ENCODE assay signal across 11 cellular contexts in the genomic region with DNA sequence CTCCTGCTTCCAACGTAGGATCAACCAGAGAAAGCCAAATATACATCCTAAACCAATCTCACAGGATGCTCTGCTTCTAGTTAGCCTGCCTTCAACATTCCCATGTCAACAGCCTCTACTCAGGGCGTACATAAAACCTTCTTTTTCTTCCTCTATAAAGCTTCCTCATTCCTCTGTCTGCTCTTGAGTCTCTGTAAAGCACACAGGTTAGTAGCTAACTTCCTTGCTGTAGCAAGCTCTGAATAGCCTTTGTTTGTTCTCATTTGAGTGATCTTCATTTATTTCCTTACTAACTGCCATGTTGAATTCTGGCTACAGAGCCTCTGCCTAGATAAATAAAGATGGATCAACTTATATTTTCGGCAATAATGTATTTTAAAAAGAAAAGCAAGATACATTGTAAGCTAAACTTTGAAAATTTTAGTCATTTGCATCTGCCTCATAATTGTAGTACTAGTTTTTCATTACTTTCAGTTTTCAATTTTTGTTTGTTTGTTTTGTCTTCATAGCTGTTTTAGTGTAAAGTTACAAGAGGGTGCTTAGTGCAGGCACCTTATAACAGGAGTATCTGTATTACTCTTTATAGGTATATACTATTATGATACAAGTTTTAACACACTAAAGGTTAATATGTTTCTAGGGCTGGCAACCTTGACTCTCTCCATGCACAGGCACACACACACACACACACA.
DNase-seq lines count a peak whose midpoint lies in the region; ATAC-seq and TF ChIP-seq lines count a peak whose summit lies in the region.
"Had no signal": no experiment of that assay in that cellular context is flagged by ENCODE, and none has a peak within 500 bp of the region (broad histone marks: within the 10 kb centered on the region; RNA-seq: fewer than 3 reads in every experiment).

No MANE protein-coding gene starts in this region.

- intact Hi-C loops in left lung (cut with DNase I), result no loop called here

- H3K36me3 ChIP-seq in GM23338 (ENCODE audit: insufficient read depth) (no peaks in the 10 kb centered on the region), left lung (no peaks in the 10 kb centered on the region)

- H3K27me3 ChIP-seq in GM23338 (ENCODE audit: insufficient read depth), result no peaks in the 10 kb centered on the region
- no peaks in the 10 kb centered on the region for H3K27me3 ChIP-seq in left lung

- ATAC-seq in GM19035 (IDR thresholded peaks at IDR 0.05; ENCODE audit: unreplicated experiment) (peak; percentile 67), GM23338 (peak; percentile 51), HG03439 (IDR thresholded peaks at IDR 0.05; ENCODE audit: unreplicated experiment) (peak; percentile 54), left lung (peak; percentile 94)

- DNase-seq in GM23338 (ENCODE audit: low spot score) (peak; percentile 28), left lung (no peak), foreskin fibroblast (no peak), NCI-H1694 (lab: John Stamatoyannopoulos, UW) (no peak), RWPE1 (ENCODE audit: low spot score) (no peak), EL (no peak)
- DNase-seq: activated T-cell treated with anti-CD3 and anti-CD28 coated beads, Interleukin-2, amount 50 U/mL, for 24 hours; GOT3; T-helper 1 cell had no signal

- POLR2A ChIA-PET in RWPE1 (lab: Yijun Ruan, JAX; ENCODE audit: low non-redundant PET), result no interaction called here

- H2AFZ ChIP-seq in GM23338, result peak overlapping the region; percentile 19

- H3K4me3 ChIP-seq in GM23338 (no peak overlapping the region), left lung (no peak overlapping the region), foreskin fibroblast (ENCODE audit: low read depth in 1 of 2, low read length in 2 of 2) (no peak overlapping the region)

- no peaks in the 10 kb centered on the region for H4K20me1 ChIP-seq in GM23338 (replicated peaks; ENCODE audit: insufficient read depth)

- H3K27ac Mint-ChIP-seq in GM23338, result peak overlapping the region; percentile 54
- H3K27ac Mint-ChIP-seq: activated T-cell treated with anti-CD3 and anti-CD28 coated beads, Interleukin-2, amount 50 U/mL, for 24 hours had no signal

- H3K4me1 ChIP-seq in GM23338 (ENCODE audit: insufficient read depth) (peaks cover 30% of the 10 kb centered on the region), left lung (no peaks in the 10 kb centered on the region)

- no peak for TF ChIP-seq CTCF in GM23338 (conservative IDR thresholded peaks at IDR 0.05; ENCODE audit: low read depth in 2 of 2)
- TF ChIP-seq CTCF in left lung (IDR thresholded peaks at IDR 0.05), result no peak
- no peak for TF ChIP-seq CTCF in foreskin fibroblast (IDR thresholded peaks at IDR 0.05; ENCODE audit: low read depth, low read length)
- TF ChIP-seq CTCF in RWPE1 (conservative IDR thresholded peaks at IDR 0.05; ENCODE audit: low read depth), result no peak

- H3K9me2 ChIP-seq in GM23338 (ENCODE audit: insufficient read depth), result no peaks in the 10 kb centered on the region

- CTCF ChIA-PET in RWPE1 (lab: Yijun Ruan, JAX), result no interaction called here

- H3K4me1 Mint-ChIP-seq in GM23338, result peaks cover 53% of the 10 kb centered on the region

- no peaks in the 10 kb centered on the region for H3K36me3 Mint-ChIP-seq in GM23338 (ENCODE audit: low read depth)

- no peaks in the 10 kb centered on the region for H3K79me2 ChIP-seq in GM23338 (replicated peaks; ENCODE audit: insufficient read depth)

- H3K9me3 ChIP-seq in left lung, result no peaks in the 10 kb centered on the region

- peak overlapping the region; percentile 3; the same call in 1 of the 2 replicates for H3K27ac ChIP-seq in GM23338 (ENCODE audit: low read depth)
- H3K27ac ChIP-seq in left lung, result no peak overlapping the region
- H3K27ac ChIP-seq in RWPE1, result no peak overlapping the region

- H3K9me3 Mint-ChIP-seq in GM23338, result no peaks in the 10 kb centered on the region

- H3K4me3 Mint-ChIP-seq in GM23338, result no peak overlapping the region
- H3K4me3 Mint-ChIP-seq: activated T-cell treated with anti-CD3 and anti-CD28 coated beads, Interleukin-2, amount 50 U/mL, for 24 hours had no signal

- H3K27me3 Mint-ChIP-seq in GM23338 (ENCODE audit: insufficient read depth, low read depth, poor library complexity), result peaks cover 2% of the 10 kb centered on the region
- H3K27me3 Mint-ChIP-seq: activated T-cell treated with anti-CD3 and anti-CD28 coated beads, Interleukin-2, amount 50 U/mL, for 24 hours had no signal

- no peaks in the 10 kb centered on the region for H3F3A ChIP-seq in GM23338 (replicated peaks; ENCODE audit: low read depth)

- H3K4me2 ChIP-seq in GM23338, result no peak overlapping the region

TF ChIP-seq in GM23338, 12 proteins besides CTCF, POLR2A, EP300 and RAD21:
- TF ChIP-seq STAT1 (IDR thresholded peaks at IDR 0.05; ENCODE audit: unreplicated experiment), result no peak
- TF ChIP-seq JUNB (IDR thresholded peaks at IDR 0.05; ENCODE audit: unreplicated experiment), result no peak
- TF ChIP-seq, protein P1, sequence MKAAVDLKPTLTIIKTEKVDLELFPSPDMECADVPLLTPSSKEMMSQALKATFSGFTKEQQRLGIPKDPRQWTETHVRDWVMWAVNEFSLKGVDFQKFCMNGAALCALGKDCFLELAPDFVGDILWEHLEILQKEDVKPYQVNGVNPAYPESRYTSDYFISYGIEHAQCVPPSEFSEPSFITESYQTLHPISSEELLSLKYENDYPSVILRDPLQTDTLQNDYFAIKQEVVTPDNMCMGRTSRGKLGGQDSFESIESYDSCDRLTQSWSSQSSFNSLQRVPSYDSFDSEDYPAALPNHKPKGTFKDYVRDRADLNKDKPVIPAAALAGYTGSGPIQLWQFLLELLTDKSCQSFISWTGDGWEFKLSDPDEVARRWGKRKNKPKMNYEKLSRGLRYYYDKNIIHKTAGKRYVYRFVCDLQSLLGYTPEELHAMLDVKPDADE (IDR thresholded peaks at IDR 0.05), result no peak
- no peak for TF ChIP-seq EZH2phosphoT487 (IDR thresholded peaks at IDR 0.05; ENCODE audit: unreplicated experiment)
- no peak for TF ChIP-seq ZNF114 (CRISPR knock-in tag; IDR thresholded peaks at IDR 0.05)
- TF ChIP-seq ZNF462 (CRISPR knock-in tag; IDR thresholded peaks at IDR 0.05), result no peak
